In genomic region chr1:100895540-100896480, GRCh38 we compare ENCODE assay signal across 8 cellular contexts. TPM values are rescaled to one million over a fixed set of nuclear protein-coding genes. Genes with fewer than 3 reads are reported as not detected.
DNase-seq lines count a peak whose midpoint lies in the region; ATAC-seq, FAIRE-seq and TF ChIP-seq lines count a peak whose summit lies in the region.

TSS of gene SLC30A7 (plus strand) at chr1:100896090. CDS start at chr1:100896263, 173 bp downstream.

- ATAC-seq in GM19043 (IDR thresholded peaks at IDR 0.05; ENCODE audit: low read depth, unreplicated experiment), result peak; percentile 69
- peak; percentile 75 for ATAC-seq in HG03354 (IDR thresholded peaks at IDR 0.05; ENCODE audit: poor library complexity, severe bottlenecking, unreplicated experiment)

- peak within 1 kb of the TSS; percentile 100 for H3K9ac ChIP-seq in keratinocyte (ENCODE audit: control insufficient read depth, extremely low read depth, insufficient read depth, low read length)

- peak within 1 kb of the TSS; percentile 83 for H2AFZ ChIP-seq in keratinocyte (ENCODE audit: control insufficient read depth, low read length)

- peak within 1 kb of the TSS; percentile 55 for H3K4me2 ChIP-seq in keratinocyte (ENCODE audit: control insufficient read depth, extremely low read depth, insufficient read depth, low read depth, low read length)

- peak within 1 kb of the TSS; percentile 80 to 98 (median 94) for H3K4me3 ChIP-seq in keratinocyte (ENCODE audit: control insufficient read depth in 2 of 3, extremely low read depth in 1 of 3, insufficient read depth in 2 of 3, low read depth in 1 of 3, low read length in 3 of 3)

- no peaks in the 10 kb centered on the region for H3K27me3 ChIP-seq in keratinocyte (ENCODE audit: control insufficient read depth, extremely low read depth, insufficient read depth, low read length)

- no peaks in the 10 kb centered on the region for H3K9me1 ChIP-seq in keratinocyte (ENCODE audit: control insufficient read depth, extremely low read depth, insufficient read depth, low read length)

- peak; percentile 78 to 80 for DNase-seq in AML-193 (lab: John Stamatoyannopoulos, UW)
- DNase-seq in NCI-H460 (ENCODE audit: extremely low read depth, low read depth), result peak; percentile 82
- DNase-seq in activated CD4-positive, alpha-beta T cell treated with anti-CD3 and anti-CD28 coated beads for 1 hour, result peak; percentile 92
- DNase-seq in cerebellar nuclear complex (lab: John Stamatoyannopoulos, UW), result peak; percentile 12 to 58
- DNase-seq in keratinocyte (ENCODE audit: low read depth, low spot score), result peak; percentile 41
- DNase-seq in stimulated activated CD4-positive, alpha-beta T cell treated with anti-CD3 and anti-CD28 coated beads, Interleukin-12 subunit alpha, Interleukin-12 subunit beta, amount 100 ng/mL, for 48 hours (ENCODE audit: low read depth in 2 of 3, low spot score in 1 of 3), result peak; percentile 95 to 98 (median 98)

- H3K79me2 ChIP-seq in keratinocyte (ENCODE audit: control insufficient read depth, insufficient read depth, low read length), result peaks cover 36% of the 10 kb centered on the region

- H3K36me3 ChIP-seq in keratinocyte (ENCODE audit: control insufficient read depth in 2 of 2, extremely low read depth in 1 of 2, insufficient read depth in 2 of 2, low read length in 2 of 2), result peaks cover 3 to 6% of the 10 kb centered on the region in 2 experiments

- no peaks in the 10 kb centered on the region for H3K9me3 ChIP-seq in keratinocyte (ENCODE audit: control insufficient read depth, low read depth, low read length)

- peaks cover 17% of the 10 kb centered on the region for H3K4me1 ChIP-seq in keratinocyte (ENCODE audit: control insufficient read depth, extremely low read depth, insufficient read depth, low read length)

- H3K27ac ChIP-seq in keratinocyte (ENCODE audit: control insufficient read depth, insufficient read depth, low read length), result peak within 1 kb of the TSS; percentile 99

- no peak for TF ChIP-seq CTCF in keratinocyte (optimal IDR thresholded peaks at IDR 0.05 in 1 of 3, IDR thresholded peaks at IDR 0.05 in 1 of 3, conservative IDR thresholded peaks at IDR 0.05 in 1 of 3; ENCODE audit: extremely low read depth in 1 of 3, insufficient read depth in 2 of 3, low read length in 3 of 3)

- dilution Hi-C loops in keratinocyte (cut with MboI; ENCODE audit: extremely low pct_ligation_motif_present, low sequenced_read_pairs), result no loop called here

- H4K20me1 ChIP-seq in keratinocyte (ENCODE audit: control insufficient read depth, extremely low read depth, insufficient read depth, low read length), result no peaks in the 10 kb centered on the region

- FAIRE-seq in keratinocyte (lab: Jason Lieb, UNC), result no peak

RNA-seq across cellular contexts. Expression of gene SLC30A7, which starts in this region (rescaled TPM):
- total RNA-seq in NCI-H460 (2014; rRNA removed; shearing (Covaris generic)), result 23.1 and 25.6 TPM in 2 replicates
- polyA plus RNA-seq in NCI-H460 (2014; cell fraction: nucleus; rRNA removed), result 14.1 and 15.2 TPM in 2 replicates
- polyA plus RNA-seq in keratinocyte, result 8.0 to 19.9 TPM (median 15.1 TPM) in 3 replicates
- 1.8 TPM for polyA plus RNA-seq in keratinocyte (2011; ENCODE audit: low read depth)
- 3.5 and 7.7 TPM in 2 replicates for polyA plus RNA-seq in keratinocyte (2011; cell fraction: cytosol; rRNA removed)
- polyA plus RNA-seq in keratinocyte (2011; cell fraction: nucleus; rRNA removed), result 19.0 and 26.3 TPM in 2 replicates
- polyA plus RNA-seq in keratinocyte (2012; ENCODE audit: low replicate concordance), result 6.5 and 11.0 TPM in 2 replicates
- 15.5 to 49.5 TPM (median 42.9 TPM) in 3 replicates for polyA minus RNA-seq in keratinocyte
- polyA minus RNA-seq in keratinocyte (2011; cell fraction: cytosol; rRNA and poly(A)+ RNA removed), result 10.0 TPM
- polyA minus RNA-seq in keratinocyte (2011; cell fraction: nucleus; rRNA and poly(A)+ RNA removed), result 25.4 and 63.4 TPM in 2 replicates

Comparison
In these comparisons a context has a peak if more than half of its experiments do, and no peak if none do; other contexts are left out.
1. Peak in every context shown above with its lines: DNase-seq, ATAC-seq, H3K4me3 ChIP-seq and H3K27ac ChIP-seq.
2. DNase-seq: peak in every context shown above with its lines; median percentile 98 in stimulated activated CD4-positive, alpha-beta T cell treated with anti-CD3 and anti-CD28 coated beads, Interleukin-12 subunit alpha, Interleukin-12 subunit beta, amount 100 ng/mL, for 48 hours; 92 in activated CD4-positive, alpha-beta T cell treated with anti-CD3 and anti-CD28 coated beads for 1 hour; 82 in NCI-H460; 79 in AML-193; 41 in keratinocyte; 35 in cerebellar nuclear complex.